ENCODE assay signal across 1 cellular context in the genomic region with DNA sequence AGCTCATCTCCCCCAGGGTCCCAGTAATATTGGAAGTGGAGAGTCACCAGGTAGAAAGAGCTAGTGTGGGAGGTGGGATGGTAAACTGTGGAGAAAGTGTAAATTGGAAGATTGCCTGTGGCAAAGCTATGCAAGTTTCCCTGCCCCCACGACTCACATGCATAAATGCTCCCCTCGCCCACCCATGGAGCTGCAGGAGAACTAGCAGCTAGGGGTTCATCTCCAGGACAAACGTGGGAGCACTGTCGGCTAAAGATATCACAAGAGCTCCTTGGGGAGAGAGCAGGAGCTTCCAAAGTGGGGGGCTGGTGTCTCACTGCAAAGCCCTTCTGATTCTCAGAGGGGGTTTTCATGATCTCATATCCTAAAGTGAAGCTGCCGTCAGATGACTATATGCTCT.
TF ChIP-seq lines count a peak whose summit lies in the region.

No MANE protein-coding gene starts in this region.

TF ChIP-seq in WTC11, 78 proteins besides CTCF, POLR2A, EP300 and RAD21 (continued from another document):
- TF ChIP-seq, protein P1, sequence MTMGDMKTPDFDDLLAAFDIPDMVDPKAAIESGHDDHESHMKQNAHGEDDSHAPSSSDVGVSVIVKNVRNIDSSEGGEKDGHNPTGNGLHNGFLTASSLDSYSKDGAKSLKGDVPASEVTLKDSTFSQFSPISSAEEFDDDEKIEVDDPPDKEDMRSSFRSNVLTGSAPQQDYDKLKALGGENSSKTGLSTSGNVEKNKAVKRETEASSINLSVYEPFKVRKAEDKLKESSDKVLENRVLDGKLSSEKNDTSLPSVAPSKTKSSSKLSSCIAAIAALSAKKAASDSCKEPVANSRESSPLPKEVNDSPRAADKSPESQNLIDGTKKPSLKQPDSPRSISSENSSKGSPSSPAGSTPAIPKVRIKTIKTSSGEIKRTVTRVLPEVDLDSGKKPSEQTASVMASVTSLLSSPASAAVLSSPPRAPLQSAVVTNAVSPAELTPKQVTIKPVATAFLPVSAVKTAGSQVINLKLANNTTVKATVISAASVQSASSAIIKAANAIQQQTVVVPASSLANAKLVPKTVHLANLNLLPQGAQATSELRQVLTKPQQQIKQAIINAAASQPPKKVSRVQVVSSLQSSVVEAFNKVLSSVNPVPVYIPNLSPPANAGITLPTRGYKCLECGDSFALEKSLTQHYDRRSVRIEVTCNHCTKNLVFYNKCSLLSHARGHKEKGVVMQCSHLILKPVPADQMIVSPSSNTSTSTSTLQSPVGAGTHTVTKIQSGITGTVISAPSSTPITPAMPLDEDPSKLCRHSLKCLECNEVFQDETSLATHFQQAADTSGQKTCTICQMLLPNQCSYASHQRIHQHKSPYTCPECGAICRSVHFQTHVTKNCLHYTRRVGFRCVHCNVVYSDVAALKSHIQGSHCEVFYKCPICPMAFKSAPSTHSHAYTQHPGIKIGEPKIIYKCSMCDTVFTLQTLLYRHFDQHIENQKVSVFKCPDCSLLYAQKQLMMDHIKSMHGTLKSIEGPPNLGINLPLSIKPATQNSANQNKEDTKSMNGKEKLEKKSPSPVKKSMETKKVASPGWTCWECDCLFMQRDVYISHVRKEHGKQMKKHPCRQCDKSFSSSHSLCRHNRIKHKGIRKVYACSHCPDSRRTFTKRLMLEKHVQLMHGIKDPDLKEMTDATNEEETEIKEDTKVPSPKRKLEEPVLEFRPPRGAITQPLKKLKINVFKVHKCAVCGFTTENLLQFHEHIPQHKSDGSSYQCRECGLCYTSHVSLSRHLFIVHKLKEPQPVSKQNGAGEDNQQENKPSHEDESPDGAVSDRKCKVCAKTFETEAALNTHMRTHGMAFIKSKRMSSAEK (CRISPR knock-in tag; IDR thresholded peaks at IDR 0.05; ENCODE audit: borderline replicate concordance): no peak
- TF ChIP-seq SP1 (CRISPR knock-in tag; conservative IDR thresholded peaks at IDR 0.05) (no peak), SMAD3 (CRISPR knock-in tag; IDR thresholded peaks at IDR 0.05; ENCODE audit: borderline replicate concordance) (no peak), FOXJ3 (CRISPR knock-in tag; IDR thresholded peaks at IDR 0.05; ENCODE audit: borderline replicate concordance) (no peak)
- TF ChIP-seq, protein P2, sequence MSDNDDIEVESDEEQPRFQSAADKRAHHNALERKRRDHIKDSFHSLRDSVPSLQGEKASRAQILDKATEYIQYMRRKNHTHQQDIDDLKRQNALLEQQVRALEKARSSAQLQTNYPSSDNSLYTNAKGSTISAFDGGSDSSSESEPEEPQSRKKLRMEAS (CRISPR knock-in tag; IDR thresholded peaks at IDR 0.05): no peak
